Comparison of ENCODE assay signal across 10 cellular contexts in the genomic region with DNA sequence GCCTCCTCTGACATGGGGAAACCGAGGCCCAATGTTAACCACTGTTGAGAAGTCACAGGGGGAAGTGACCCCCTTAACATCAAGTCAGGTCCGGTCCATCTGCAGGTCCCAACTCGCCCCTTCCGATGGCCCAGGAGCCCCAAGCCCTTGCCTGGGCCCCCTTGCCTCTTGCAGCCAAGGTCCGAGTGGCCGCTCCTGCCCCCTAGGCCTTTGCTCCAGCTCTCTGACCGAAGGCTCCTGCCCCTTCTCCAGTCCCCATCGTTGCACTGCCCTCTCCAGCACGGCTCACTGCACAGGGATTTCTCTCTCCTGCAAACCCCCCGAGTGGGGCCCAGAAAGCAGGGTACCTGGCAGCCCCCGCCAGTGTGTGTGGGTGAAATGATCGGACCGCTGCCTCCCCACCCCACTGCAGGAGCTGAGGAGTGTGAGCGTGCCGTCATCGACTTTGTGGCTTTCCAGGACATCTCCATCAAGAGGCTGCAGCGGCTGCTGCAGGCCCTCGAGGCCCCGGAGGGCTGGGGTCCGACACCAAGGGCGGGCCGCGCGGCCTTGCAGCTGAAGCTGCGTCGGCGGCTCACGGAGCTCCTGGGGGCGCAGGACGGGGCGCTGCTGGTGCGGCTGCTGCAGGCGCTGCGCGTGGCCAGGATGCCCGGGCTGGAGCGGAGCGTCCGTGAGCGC. TPM values are rescaled to one million over a fixed set of nuclear protein-coding genes. Genes with fewer than 3 reads are reported as not detected.
A peak's percentile ranks its signal among the peaks of the same experiment; 100 is the strongest.
DNase-seq lines count a peak whose midpoint lies in the region; ATAC-seq, FAIRE-seq and TF ChIP-seq lines count a peak whose summit lies in the region.
"Had no signal": no experiment of that assay in that cellular context is flagged by ENCODE, and none has a peak within 500 bp of the region (broad histone marks: within the 10 kb centered on the region; RNA-seq: fewer than 3 reads in every experiment).

No MANE protein-coding gene starts in this region.

- H4K8ac ChIP-seq in IMR-90 (ENCODE audit: low read depth in 2 of 2, low read length in 2 of 2): peak overlapping the region; percentile 27 to 34; a peak in 2 of 4 replicates

- H3K79me1 ChIP-seq in IMR-90 (ENCODE audit: low read depth in 1 of 2, low read length in 2 of 2): peaks cover 11 to 54% of the 10 kb centered on the region in 2 experiments; a peak in 3 of 4 replicates

- H3K14ac ChIP-seq in IMR-90 (replicated peaks; ENCODE audit: low read depth, low read length): no peak overlapping the region

- no peak overlapping the region for H3K18ac ChIP-seq in IMR-90 (ENCODE audit: low read depth, low read length)

- no peak for TF ChIP-seq EP300 in A549 (IDR thresholded peaks at IDR 0.05)

- peak overlapping the region; percentile 18; the same call in 1 of the 2 replicates for H4K5ac ChIP-seq in IMR-90 (ENCODE audit: low read depth, low read length)

- ATAC-seq in A549: no peak
- no peak for ATAC-seq in IMR-90 (ENCODE audit: low read depth)
- ATAC-seq in HG02973 (IDR thresholded peaks at IDR 0.05; ENCODE audit: unreplicated experiment): no peak
- ATAC-seq in HG02678 (IDR thresholded peaks at IDR 0.05; ENCODE audit: unreplicated experiment): no peak

- in situ Hi-C loops in IMR-90 (cut with MboI; ENCODE audit: low sequenced_read_pairs): no loop called here

- no TSS peak for BruUV-seq in IMR-90 (replicated peaks; lab: Mats Ljungman, UMichigan)

- TF ChIP-seq POLR2A in A549 (IDR thresholded peaks at IDR 0.05; ENCODE audit: low read length) (no peak), IMR-90 (IDR thresholded peaks at IDR 0.05; ENCODE audit: low read depth, low read length) (no peak; the same call in 1 of the 2 replicates)

- H2BK20ac ChIP-seq in IMR-90 (ENCODE audit: low read depth, low read length): no peak overlapping the region

- 94% methylated on average over 33 of the region's 40 CpGs for WGBS in A549 (ENCODE audit: missing lambda C conversion rate)
- WGBS in IMR-90 (ENCODE audit: extremely low coverage in 2 of 2, insufficient read length in 1 of 2), 2 experiments: 83% methylated on average over 18 of the region's 40 CpGs; no CpG with 5 or more reads in 1 of the 2 experiments

- no peaks in the 10 kb centered on the region for H3K9me3 ChIP-seq in A549
- no peaks in the 10 kb centered on the region for H3K9me3 ChIP-seq in IMR-90 (ENCODE audit: control insufficient read depth, insufficient read depth, low read length)
- H3K9me3 ChIP-seq: mucosa of descending colon had no signal

- no peaks in the 10 kb centered on the region for H3K9me1 ChIP-seq in IMR-90 (ENCODE audit: insufficient read depth, low read length)

- peak overlapping the region; percentile 53; the same call in 1 of the 2 replicates for H2AK5ac ChIP-seq in IMR-90 (ENCODE audit: low read depth, low read length)

- intact Hi-C loops in IMR-90 (cut with micrococcal nuclease): no loop called here

- peak overlapping the region; percentile 98 for H2BK5ac ChIP-seq in IMR-90 (ENCODE audit: low read depth, low read length, poor library complexity, severe bottlenecking)

- TF ChIP-seq RAD21 in A549 (conservative IDR thresholded peaks at IDR 0.05 in 1 of 2, IDR thresholded peaks at IDR 0.05 in 1 of 2): no peak
- no peak for TF ChIP-seq RAD21 in IMR-90 (IDR thresholded peaks at IDR 0.05; ENCODE audit: low read length)

- peak overlapping the region; percentile 64 for H2AFZ ChIP-seq in IMR-90 (replicated peaks; ENCODE audit: low read length, poor library complexity)

- no peak overlapping the region; the same call in 2 of the 3 replicates for H2BK15ac ChIP-seq in IMR-90 (ENCODE audit: low read depth, low read length)

- 0 out of 2 replicates have a peak overlapping the region, but pooled peaks have one; percentile 93 for H4K91ac ChIP-seq in IMR-90 (ENCODE audit: insufficient read depth, low read depth, low read length)

- H3K9ac ChIP-seq in IMR-90 (ENCODE audit: low read depth, low read length): no peak overlapping the region

- no peak overlapping the region for H3K23ac ChIP-seq in IMR-90 (ENCODE audit: low read depth, low read length)

- H3K27me3 ChIP-seq in IMR-90 (ENCODE audit: control insufficient read depth, insufficient read depth, low read length): no peaks in the 10 kb centered on the region

- DNase-seq in A549 (ENCODE audit: low read depth in 1 of 2, low spot score in 1 of 2) (no peak), IMR-90 (no peak), islet precursor cell (peak; percentile 49), NOMO-1 treated with DMSO at 0.1 percent for 48 hours (lab: John Stamatoyannopoulos, UW; ENCODE audit: unreplicated experiment) (no peak)
- DNase-seq: NCI-H446; stimulated activated CD4-positive, alpha-beta T cell treated with anti-CD3 and anti-CD28 coated beads, Interleukin-4, amount 100 ng/mL, for 1 hour had no signal

- H3K36me3 ChIP-seq in IMR-90 (ENCODE audit: control insufficient read depth, insufficient read depth, low read length): peaks cover 12% of the 10 kb centered on the region; the same call in 1 of the 2 replicates

- H3K56ac ChIP-seq in IMR-90 (ENCODE audit: extremely low read depth, insufficient read depth, low read length): no peak overlapping the region

- H2AK9ac ChIP-seq in IMR-90 (replicated peaks; ENCODE audit: low read depth, low read length, poor library complexity): peak overlapping the region; percentile 79

- dilution Hi-C loops in IMR-90 (cut with HindIII; ENCODE audit: low sequenced_read_pairs, unreplicated experiment): no loop called here

- no peak overlapping the region for H3K4me3 ChIP-seq in A549
- H3K4me3 ChIP-seq in IMR-90 (ENCODE audit: insufficient read depth, low read depth, low read length): no peak overlapping the region
- H3K4me3 ChIP-seq: mucosa of descending colon had no signal

- H3K4me1 ChIP-seq in A549 (peaks cover 33% of the 10 kb centered on the region), IMR-90 (ENCODE audit: control insufficient read depth, insufficient read depth, low read length) (peaks cover 22% of the 10 kb centered on the region)

- POLR2A ChIA-PET in A549 (lab: Yijun Ruan, JAX): interaction anchor here (1.2 to 3.0 kb wide), 3 partner anchors 10 to 43 kb away, joined by 3 to 38 read pairs (median 9); a partner anchor contains a TSS
- POLR2A ChIA-PET in IMR-90 (lab: Charles Lee; ENCODE audit: unreplicated experiment): interaction anchor here (1.2 to 1.6 kb wide), 3 partner anchors 10 to 15 kb away, joined by 3 to 5 read pairs (median 4); a partner anchor contains a TSS

- FAIRE-seq in A549 (lab: Jason Lieb, UNC): no peak

- no peak for TF ChIP-seq CTCF in A549 (IDR thresholded peaks at IDR 0.05)
- no peak for TF ChIP-seq CTCF in IMR-90 (conservative IDR thresholded peaks at IDR 0.05; ENCODE audit: low read depth, low read length)

- H3K4me2 ChIP-seq in A549: peak overlapping the region; percentile 82
- H3K4me2 ChIP-seq in IMR-90 (ENCODE audit: low read depth, low read length): no peak overlapping the region

- peak overlapping the region; percentile 22; the same call in 1 of the 2 replicates for H3K4ac ChIP-seq in IMR-90 (ENCODE audit: low read depth, low read length)

- H3K27ac ChIP-seq in A549: peak overlapping the region; percentile 88 to 94
- H3K27ac ChIP-seq in IMR-90 (ENCODE audit: insufficient read depth, low read length): no peak overlapping the region; the same call in 1 of the 2 replicates

- no peaks in the 10 kb centered on the region for H4K20me1 ChIP-seq in IMR-90 (ENCODE audit: insufficient read depth, low read length)

- CTCF ChIA-PET in A549 (lab: Yijun Ruan, JAX) (interaction anchor here (0.8 to 2.4 kb wide), 7 partner anchors 8 to 276 kb away, joined by 3 to 6 read pairs (median 4); a partner anchor contains a TSS), IMR-90 (lab: Yijun Ruan, JAX) (interaction anchor here (1.5 kb wide), 1 partner anchor 10 kb away, joined by 8 read pairs; a partner anchor contains a TSS)

- no peak overlapping the region for H2BK120ac ChIP-seq in IMR-90 (ENCODE audit: low read depth, low read length)

RNA-seq across cellular contexts. Expression of a gene that starts 1.6 kb away (rescaled TPM):
- polyA plus RNA-seq in A549 (2011; rRNA removed) (0.20 and 0.22 TPM in 2 replicates), A549 (2017; fragmentation: RNase III; extraction: RNeasy Plus Mini Kit Qiagen cat#74134 plus additional on column Dnase treatment) (0.63 to 0.69 TPM (median 0.66 TPM) in 3 replicates), IMR-90 (2012; rRNA removed) (11.0 and 12.0 TPM in 2 replicates)
- polyA plus RNA-seq in A549 (2012; cell fraction: cytosol; rRNA removed): 2.3 and 4.3 TPM in 2 replicates
- 16.7 and 55.0 TPM in 2 replicates for polyA plus RNA-seq in A549 (2012; cell fraction: nucleus; rRNA removed)
- polyA minus RNA-seq in A549 (2011; rRNA and poly(A)+ RNA removed): not detected in 2 replicates
- total RNA-seq in IMR-90 (2012; rRNA removed): 1.1 and 1.3 TPM in 2 replicates
- polyA plus RNA-seq in IMR-90 (2012; cell fraction: cytosol; rRNA removed): 3.7 and 18.0 TPM in 2 replicates
- polyA plus RNA-seq in IMR-90 (2012; cell fraction: nucleus; rRNA removed; ENCODE audit: low replicate concordance): 22.6 and 133 TPM in 2 replicates
- total RNA-seq: activated naive CD4-positive, alpha-beta T cell treated with anti-CD3 and anti-CD28 coated beads for 36 hours had no signal

RNA-seq across cellular contexts. Expression of a gene that starts 9.8 kb away (rescaled TPM):
- polyA plus RNA-seq in A549 (2011; rRNA removed) (14.1 and 25.1 TPM in 2 replicates), A549 (2017; fragmentation: RNase III; extraction: RNeasy Plus Mini Kit Qiagen cat#74134 plus additional on column Dnase treatment) (29.7 to 33.2 TPM (median 31.1 TPM) in 3 replicates), IMR-90 (2012; rRNA removed) (36.3 and 36.6 TPM in 2 replicates)
- 50.5 and 52.7 TPM in 2 replicates for polyA plus RNA-seq in A549 (2012; cell fraction: cytosol; rRNA removed)
- polyA plus RNA-seq in A549 (2012; cell fraction: nucleus; rRNA removed): 81.2 and 97.2 TPM in 2 replicates
- polyA minus RNA-seq in A549 (2011; rRNA and poly(A)+ RNA removed): 14.8 TPM in 2 replicates
- total RNA-seq in IMR-90 (2012; rRNA removed): 25.3 and 29.2 TPM in 2 replicates
- 36.7 and 61.6 TPM in 2 replicates for polyA plus RNA-seq in IMR-90 (2012; cell fraction: cytosol; rRNA removed)
- polyA plus RNA-seq in IMR-90 (2012; cell fraction: nucleus; rRNA removed; ENCODE audit: low replicate concordance): 102 and 139 TPM in 2 replicates

RNA-seq across cellular contexts. Expression of a gene that starts 9.8 kb away (rescaled TPM):
- polyA plus RNA-seq in A549 (2011; rRNA removed): 9.2 and 9.5 TPM in 2 replicates
- 28.6 and 32.6 TPM in 2 replicates for polyA plus RNA-seq in A549 (2012; cell fraction: cytosol; rRNA removed)
- polyA plus RNA-seq in A549 (2012; cell fraction: nucleus; rRNA removed): 98.7 and 141 TPM in 2 replicates
- 22.6 to 25.6 TPM (median 23.9 TPM) in 3 replicates for polyA plus RNA-seq in A549 (2017; fragmentation: RNase III; extraction: RNeasy Plus Mini Kit Qiagen cat#74134 plus additional on column Dnase treatment)
- 8.8 and 10.6 TPM in 2 replicates for polyA minus RNA-seq in A549 (2011; rRNA and poly(A)+ RNA removed)
- total RNA-seq in IMR-90 (2012; rRNA removed): 13.4 and 15.6 TPM in 2 replicates
- 20.2 and 21.1 TPM in 2 replicates for polyA plus RNA-seq in IMR-90 (2012; rRNA removed)
- polyA plus RNA-seq in IMR-90 (2012; cell fraction: cytosol; rRNA removed): 18.9 and 24.7 TPM in 2 replicates
- polyA plus RNA-seq in IMR-90 (2012; cell fraction: nucleus; rRNA removed; ENCODE audit: low replicate concordance): 80.8 and 206 TPM in 2 replicates

RNA-seq across cellular contexts. Expression of a gene that starts 38.5 kb away (rescaled TPM):
- polyA plus RNA-seq in A549 (2011; rRNA removed) (2.5 and 2.8 TPM in 2 replicates), A549 (2017; fragmentation: RNase III; extraction: RNeasy Plus Mini Kit Qiagen cat#74134 plus additional on column Dnase treatment) (5.9 to 7.2 TPM (median 6.5 TPM) in 3 replicates), IMR-90 (2012; rRNA removed) (7.8 and 11.9 TPM in 2 replicates)
- polyA plus RNA-seq in A549 (2012; cell fraction: cytosol; rRNA removed): 9.6 and 17.7 TPM in 2 replicates
- 114 and 216 TPM in 2 replicates for polyA plus RNA-seq in A549 (2012; cell fraction: nucleus; rRNA removed)
- 0.45 and 0.88 TPM in 2 replicates for polyA minus RNA-seq in A549 (2011; rRNA and poly(A)+ RNA removed)
- total RNA-seq in IMR-90 (2012; rRNA removed): 0.28 and 0.36 TPM in 2 replicates
- 3.9 and 6.3 TPM in 2 replicates for polyA plus RNA-seq in IMR-90 (2012; cell fraction: cytosol; rRNA removed)
- polyA plus RNA-seq in IMR-90 (2012; cell fraction: nucleus; rRNA removed; ENCODE audit: low replicate concordance): 79.5 and 363 TPM in 2 replicates

RNA-seq across cellular contexts. Expression of a gene that starts 39.9 kb away (rescaled TPM):
- polyA plus RNA-seq in A549 (2011; rRNA removed) (12.6 and 13.5 TPM in 2 replicates), A549 (2017; fragmentation: RNase III; extraction: RNeasy Plus Mini Kit Qiagen cat#74134 plus additional on column Dnase treatment) (10.7 to 11.6 TPM (median 11.3 TPM) in 3 replicates), IMR-90 (2012; rRNA removed) (18.8 and 22.5 TPM in 2 replicates)
- polyA plus RNA-seq in A549 (2012; cell fraction: cytosol; rRNA removed): 10.9 and 14.3 TPM in 2 replicates
- polyA plus RNA-seq in A549 (2012; cell fraction: nucleus; rRNA removed): 87.2 and 98.4 TPM in 2 replicates
- polyA minus RNA-seq in A549 (2011; rRNA and poly(A)+ RNA removed): 34.4 and 37.9 TPM in 2 replicates
- 9.4 and 14.7 TPM in 2 replicates for total RNA-seq in IMR-90 (2012; rRNA removed)
- 7.5 and 18.1 TPM in 2 replicates for polyA plus RNA-seq in IMR-90 (2012; cell fraction: cytosol; rRNA removed)
- 121 and 228 TPM in 2 replicates for polyA plus RNA-seq in IMR-90 (2012; cell fraction: nucleus; rRNA removed; ENCODE audit: low replicate concordance)
